ENCODE assay signal across 10 cellular contexts in the genomic region with DNA sequence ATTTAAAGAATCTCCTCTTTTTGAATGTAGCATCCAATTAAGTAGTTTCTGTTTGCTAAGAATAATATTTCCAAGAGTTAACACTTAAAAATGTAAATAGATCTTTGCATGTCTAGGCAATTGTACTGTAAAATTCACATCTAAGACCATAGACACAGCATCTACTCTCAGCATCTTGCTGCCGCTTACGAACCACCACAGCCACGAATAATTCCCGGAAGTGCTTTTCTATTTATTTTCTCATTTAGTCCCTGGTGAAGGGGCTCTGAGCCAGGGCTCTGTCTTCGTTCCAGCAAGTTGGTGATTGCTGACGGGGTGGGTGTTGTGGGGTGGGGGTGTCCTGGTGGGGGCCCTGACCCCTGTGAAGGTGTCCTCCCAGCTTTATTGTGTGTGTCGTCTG. TPM values are rescaled to one million over a fixed set of nuclear protein-coding genes. Genes with fewer than 3 reads are reported as not detected.
DNase-seq lines count a peak whose midpoint lies in the region; ATAC-seq and TF ChIP-seq lines count a peak whose summit lies in the region.
"Had no signal": no experiment of that assay in that cellular context is flagged by ENCODE, and none has a peak within 500 bp of the region (broad histone marks: within the 10 kb centered on the region; RNA-seq: fewer than 3 reads in every experiment).

No MANE protein-coding gene starts in this region.

- POLR2A ChIA-PET in CD4-positive, alpha-beta T cell (lab: Charles Lee) = interaction anchor here (1.9 kb wide), 1 partner anchor 39 kb away, joined by 12 read pairs; no protein-coding TSS in a partner anchor
- POLR2A ChIA-PET in naive thymus-derived CD4-positive, alpha-beta T cell (lab: Charles Lee) = no interaction called here

- peak overlapping the region; percentile 97 for H3K4me2 ChIP-seq in mammary epithelial cell (ENCODE audit: insufficient read depth, low read depth, low read length)

- no TSS peak for BruUV-seq in mammary epithelial cell (replicated peaks; lab: Mats Ljungman, UMichigan)

- H3K9me3 Mint-ChIP-seq in CD4-positive, alpha-beta T cell = no peaks in the 10 kb centered on the region
- H3K9me3 Mint-ChIP-seq in HFFc6 = no peaks in the 10 kb centered on the region
- H3K9me3 Mint-ChIP-seq in naive thymus-derived CD4-positive, alpha-beta T cell = peaks cover 0 to 1% (median 0%) of the 10 kb centered on the region in 11 donors

- dilution Hi-C loops in mammary epithelial cell (cut with HindIII; ENCODE audit: low sequenced_read_pairs) = no loop called here

- no peak for DNase-seq in CD4-positive, alpha-beta T cell
- no peak for DNase-seq in HFFc6
- DNase-seq in mammary epithelial cell = no peak
- DNase-seq in naive thymus-derived CD4-positive, alpha-beta T cell = peak in 1 of 9 donors; percentile 10
- no peak for DNase-seq in AG08396 (ENCODE audit: low spot score)
- DNase-seq in H4 (ENCODE audit: low spot score) = no peak
- DNase-seq in brain microvascular endothelial cell = no peak
- no peak for DNase-seq in NCI-H1436 (lab: John Stamatoyannopoulos, UW)
- DNase-seq: transverse colon had no signal

- H4K20me1 ChIP-seq in mammary epithelial cell (ENCODE audit: insufficient read depth, low read length) = no peaks in the 10 kb centered on the region

- TF ChIP-seq CTCF in CD4-positive, alpha-beta T cell (IDR thresholded peaks at IDR 0.05) = no peak
- no peak for TF ChIP-seq CTCF in HFFc6 (IDR thresholded peaks at IDR 0.05)
- TF ChIP-seq CTCF in mammary epithelial cell (conservative IDR thresholded peaks at IDR 0.05 in 1 of 2, IDR thresholded peaks at IDR 0.05 in 1 of 2; ENCODE audit: extremely low read depth in 1 of 2, insufficient read depth in 1 of 2, low read depth in 1 of 2, low read length in 2 of 2) = no peak
- no peak for TF ChIP-seq CTCF in brain microvascular endothelial cell (IDR thresholded peaks at IDR 0.05; ENCODE audit: low read depth, low read length, missing control alignments)

- no peak overlapping the region for H3K27ac Mint-ChIP-seq in CD4-positive, alpha-beta T cell
- H3K27ac Mint-ChIP-seq in HFFc6 = no peak overlapping the region
- peak overlapping the region in 5 of 9 donors; percentile 8 to 69 (median 65) for H3K27ac Mint-ChIP-seq in naive thymus-derived CD4-positive, alpha-beta T cell

- ATAC-seq in CD4-positive, alpha-beta T cell (ENCODE audit: poor library complexity) = no peak
- ATAC-seq in naive thymus-derived CD4-positive, alpha-beta T cell = no peak

- 48% methylated on average over 5 of the region's 7 CpGs for WGBS in mammary epithelial cell (ENCODE audit: low coverage, missing lambda C conversion rate)

- in situ Hi-C loops in mammary epithelial cell (cut with MboI; ENCODE audit: low sequenced_read_pairs in 2 of 2) = no loop called here
- in situ Hi-C loops in brain microvascular endothelial cell (cut with HindIII; ENCODE audit: low pct_ligation_motif_present, low sequenced_read_pairs) = no loop called here

- peaks cover 15% of the 10 kb centered on the region for H3K27me3 ChIP-seq in CD4-positive, alpha-beta T cell (ENCODE audit: control insufficient read depth, insufficient read depth, low read length)
- peaks cover under 1% of the 10 kb centered on the region for H3K27me3 ChIP-seq in mammary epithelial cell (ENCODE audit: insufficient read depth, low read length)
- no peaks in the 10 kb centered on the region for H3K27me3 ChIP-seq in naive thymus-derived CD4-positive, alpha-beta T cell (ENCODE audit: control insufficient read depth in 2 of 2, insufficient read depth in 2 of 2, low read length in 2 of 2)
- peaks cover 49% of the 10 kb centered on the region for H3K27me3 ChIP-seq in brain microvascular endothelial cell (replicated peaks)

- H3K36me3 ChIP-seq in mammary epithelial cell (ENCODE audit: insufficient read depth, low read length) (no peaks in the 10 kb centered on the region), brain microvascular endothelial cell (replicated peaks) (no peaks in the 10 kb centered on the region)
- no peaks in the 10 kb centered on the region for H3K36me3 ChIP-seq in naive thymus-derived CD4-positive, alpha-beta T cell (ENCODE audit: control insufficient read depth in 2 of 3, insufficient read depth in 3 of 3, low read length in 3 of 3)
- H3K36me3 ChIP-seq: transverse colon had no signal

- CTCF ChIA-PET in CD4-positive, alpha-beta T cell (lab: Charles Lee) = no interaction called here
- CTCF ChIA-PET in mammary epithelial cell (lab: Charles Lee; ENCODE audit: low non-redundant PET) = no interaction called here
- CTCF ChIA-PET in naive thymus-derived CD4-positive, alpha-beta T cell (lab: Charles Lee) = no interaction called here

- peaks cover 12% of the 10 kb centered on the region for H3K27me3 Mint-ChIP-seq in CD4-positive, alpha-beta T cell
- peaks cover 35% of the 10 kb centered on the region for H3K27me3 Mint-ChIP-seq in HFFc6 (ENCODE audit: insufficient read depth)
- H3K27me3 Mint-ChIP-seq in naive thymus-derived CD4-positive, alpha-beta T cell = peaks cover 28 to 45% (median 34%) of the 10 kb centered on the region in 5 donors

- no peaks in the 10 kb centered on the region for H3K9me3 ChIP-seq in CD4-positive, alpha-beta T cell (ENCODE audit: control insufficient read depth, low read length)
- H3K9me3 ChIP-seq in mammary epithelial cell (replicated peaks; ENCODE audit: insufficient read depth, low read length) = no peaks in the 10 kb centered on the region
- H3K9me3 ChIP-seq in naive thymus-derived CD4-positive, alpha-beta T cell (ENCODE audit: control insufficient read depth in 2 of 3, low read length in 3 of 3) = no peaks in the 10 kb centered on the region
- H3K9me3 ChIP-seq: transverse colon had no signal

- peaks cover 26% of the 10 kb centered on the region for H3K4me1 ChIP-seq in mammary epithelial cell (ENCODE audit: insufficient read depth, low read length)
- peaks cover 0 to 3% of the 10 kb centered on the region in 2 donors for H3K4me1 ChIP-seq in naive thymus-derived CD4-positive, alpha-beta T cell (ENCODE audit: control insufficient read depth in 2 of 2, insufficient read depth in 2 of 2, low read length in 2 of 2)
- H3K4me1 ChIP-seq: parathyroid adenoma had no signal

- peaks cover 17% of the 10 kb centered on the region for H3K4me1 Mint-ChIP-seq in CD4-positive, alpha-beta T cell (ENCODE audit: low read depth)
- H3K4me1 Mint-ChIP-seq in HFFc6 (ENCODE audit: low read depth) = no peaks in the 10 kb centered on the region
- peaks cover 4 to 23% (median 16%) of the 10 kb centered on the region in 7 donors for H3K4me1 Mint-ChIP-seq in naive thymus-derived CD4-positive, alpha-beta T cell

- intact Hi-C loops in CD4-positive, alpha-beta T cell (cut with DNase I, micrococcal nuclease) = no loop called here
- intact Hi-C loops in mammary epithelial cell (cut with micrococcal nuclease) = no loop called here
- intact Hi-C loops in naive thymus-derived CD4-positive, alpha-beta T cell (cut with micrococcal nuclease) = loop anchor here in 1 of 2 donors (5.0 kb wide), 1 partner anchor 1879 kb away; a partner anchor contains a TSS

- H3K36me3 Mint-ChIP-seq in CD4-positive, alpha-beta T cell (ENCODE audit: low read depth) = peaks cover 12% of the 10 kb centered on the region
- H3K36me3 Mint-ChIP-seq in HFFc6 (ENCODE audit: low read depth) = no peaks in the 10 kb centered on the region
- H3K36me3 Mint-ChIP-seq in naive thymus-derived CD4-positive, alpha-beta T cell = peaks cover 0 to 4% (median 0%) of the 10 kb centered on the region in 5 donors

- H3K79me2 ChIP-seq in mammary epithelial cell (ENCODE audit: insufficient read depth, low read length) = no peaks in the 10 kb centered on the region
- H3K79me2 ChIP-seq: parathyroid adenoma had no signal

- H3K9ac ChIP-seq in mammary epithelial cell (ENCODE audit: insufficient read depth, low read length) = no peak overlapping the region
- H3K9ac ChIP-seq: parathyroid adenoma had no signal

- H3K4me3 ChIP-seq in mammary epithelial cell (replicated peaks in 1 of 3; ENCODE audit: insufficient read depth in 1 of 3, low read depth in 2 of 3, low read length in 3 of 3) (peak overlapping the region in 2 of 3 experiments; percentile 54 to 71), brain microvascular endothelial cell (ENCODE audit: low read depth, low read length) (no peak overlapping the region)
- H3K4me3 ChIP-seq in naive thymus-derived CD4-positive, alpha-beta T cell (ENCODE audit: low read length) = no peak overlapping the region

- H3K4me3 Mint-ChIP-seq in CD4-positive, alpha-beta T cell = peak overlapping the region; percentile 87
- H3K4me3 Mint-ChIP-seq in HFFc6 = peak overlapping the region; percentile 5; the same call in 1 of the 2 replicates
- H3K4me3 Mint-ChIP-seq in naive thymus-derived CD4-positive, alpha-beta T cell = peak overlapping the region; percentile 57 to 89 (median 79)

- no peak overlapping the region for H3K27ac ChIP-seq in CD4-positive, alpha-beta T cell (ENCODE audit: low read depth, low read length)
- H3K27ac ChIP-seq in mammary epithelial cell (ENCODE audit: insufficient read depth, low read depth, low read length) = no peak overlapping the region
- no peak overlapping the region for H3K27ac ChIP-seq in naive thymus-derived CD4-positive, alpha-beta T cell (ENCODE audit: low read depth, low read length)
- no peak overlapping the region for H3K27ac ChIP-seq in brain microvascular endothelial cell
- H3K27ac ChIP-seq: parathyroid adenoma, transverse colon had no signal

- H2AFZ ChIP-seq in mammary epithelial cell (ENCODE audit: low read depth, low read length) = no peak overlapping the region
- H2AFZ ChIP-seq: parathyroid adenoma had no signal

RNA-seq across cellular contexts. Expression of a gene that starts 1.5 kb away (rescaled TPM):
- total RNA-seq in CD4-positive, alpha-beta T cell = 10 to 100 TPM; 10.3 to 10.4 TPM
- total RNA-seq in HFFc6 (2021; fragmentation: NEBNext Ultra II Directional; extraction: Animal tissue kit (Norgen Biotek cat#: 25700)) = under 1 TPM in 2 of 6 experiments, not detected in 4; 0.13 to 0.14 TPM
- 10 to 100 TPM; 17.5 to 31.4 TPM for total RNA-seq in mammary epithelial cell
- polyA plus RNA-seq in mammary epithelial cell = 41.0 TPM
- 60.6 TPM for polyA minus RNA-seq in mammary epithelial cell
- 10 to 100 TPM in 3 of 5 experiments, 1 to 10 TPM in 1, under 1 TPM in 1; 0.90 to 24.5 (median 19.5) TPM for total RNA-seq in naive thymus-derived CD4-positive, alpha-beta T cell
- polyA plus RNA-seq in naive thymus-derived CD4-positive, alpha-beta T cell = 10 to 100 TPM in 1 of 2 donors, under 1 TPM in 1; 0.53 to 19.7 TPM
- 7.5 and 8.9 TPM in 2 replicates for total RNA-seq in H4 (2014; rRNA removed; shearing (Covaris generic))

Comparison
In these comparisons a context has a peak if more than half of its experiments do, and no peak if none do; other contexts are left out.
1. H3K27ac Mint-ChIP-seq: peak in naive thymus-derived CD4-positive, alpha-beta T cell (5 of 9); none in CD4-positive, alpha-beta T cell (single experiment) and HFFc6 (single experiment).
2. H3K4me3 Mint-ChIP-seq: peak in every context shown above with its lines; median percentile 87 in CD4-positive, alpha-beta T cell; 79 in naive thymus-derived CD4-positive, alpha-beta T cell; 5 in HFFc6.
3. H3K4me3 ChIP-seq: peak in mammary epithelial cell (2 of 3); none in naive thymus-derived CD4-positive, alpha-beta T cell (single experiment) and brain microvascular endothelial cell (single experiment).